In genomic region chr15:42345502-42345901, GRCh38 we compare ENCODE assay signal across 1 cellular context.
TF ChIP-seq lines count a peak whose summit lies in the region.

No MANE protein-coding gene starts in this region.

TF ChIP-seq in IMR-90, 13 proteins besides CTCF, POLR2A, EP300 and RAD21:
- TF ChIP-seq USF2 (IDR thresholded peaks at IDR 0.05; ENCODE audit: low read depth, low read length) (no peak), MAFK (IDR thresholded peaks at IDR 0.05; ENCODE audit: low read depth, low read length) (peak; percentile 84)
